ENCODE assay signal across 12 cellular contexts in the genomic region with DNA sequence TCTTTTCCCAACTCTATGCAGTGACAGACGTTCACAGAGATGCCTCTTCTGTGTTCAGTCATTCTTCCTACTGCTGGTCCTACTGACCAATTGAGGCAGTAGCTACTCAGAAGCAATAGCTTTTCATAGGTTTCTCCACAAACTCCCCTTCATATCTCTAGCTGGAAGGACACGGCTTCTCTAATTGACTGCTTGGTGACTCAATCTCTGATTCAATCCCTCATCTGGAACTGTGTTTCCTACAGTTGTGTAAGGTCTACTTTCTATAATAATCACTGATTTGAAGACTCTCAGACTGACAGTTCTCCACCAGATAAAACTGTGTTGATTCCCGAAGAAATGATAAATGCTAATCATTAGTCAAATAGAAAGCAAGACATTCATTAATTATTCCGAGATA.
"Had no signal": no experiment of that assay in that cellular context is flagged by ENCODE, and none has a peak within 500 bp of the region (broad histone marks: within the 10 kb centered on the region; RNA-seq: fewer than 3 reads in every experiment).

No MANE protein-coding gene starts in this region.

- H3K4me3 ChIP-seq: body of pancreas, pancreas, psoas muscle, right atrium auricular region, tibial artery had no signal

- H3K4me1 Mint-ChIP-seq: nephron progenitor cell had no signal

- H3K27ac Mint-ChIP-seq: memory B cell; nephron progenitor cell; stimulated activated naive CD8-positive, alpha-beta T cell treated with anti-CD3 and anti-CD28 coated beads, Interleukin-15, Interleukin-2, amounts not matched to agents 100 ng/mL and 50 ng/mL, for 24 hours had no signal

- H3K4me3 Mint-ChIP-seq: memory B cell; nephron progenitor cell; stimulated activated naive CD8-positive, alpha-beta T cell treated with anti-CD3 and anti-CD28 coated beads, Interleukin-15, Interleukin-2, amounts not matched to agents 100 ng/mL and 50 ng/mL, for 24 hours had no signal

- H3K27me3 Mint-ChIP-seq: stimulated activated naive CD8-positive, alpha-beta T cell treated with anti-CD3 and anti-CD28 coated beads, Interleukin-15, Interleukin-2, amounts not matched to agents 100 ng/mL and 50 ng/mL, for 24 hours had no signal

- H3K9me3 Mint-ChIP-seq: memory B cell; nephron progenitor cell; stimulated activated naive CD8-positive, alpha-beta T cell treated with anti-CD3 and anti-CD28 coated beads, Interleukin-15, Interleukin-2, amounts not matched to agents 100 ng/mL and 50 ng/mL, for 24 hours had no signal

- H3K36me3 ChIP-seq: pancreas, right atrium auricular region, tibial artery had no signal

- H3K27ac ChIP-seq: body of pancreas, pancreas, psoas muscle, right atrium auricular region, tibial artery had no signal

- ATAC-seq: body of pancreas, pancreas, psoas muscle had no signal

- H3K27me3 ChIP-seq: body of pancreas, pancreas, right atrium auricular region, tibial artery had no signal

- H3K4me1 ChIP-seq: body of pancreas, pancreas, psoas muscle, right atrium auricular region, tibial artery had no signal

- DNase-seq: activated CD4-positive, alpha-beta T cell treated with anti-CD3 and anti-CD28 coated beads for 48 hours; activated T-cell treated with anti-CD3 and anti-CD28 coated beads, Interleukin-2, amount 50 U/mL, for 1 hour; body of pancreas; nephron progenitor cell; pancreas; psoas muscle; substantia nigra; T-helper 1 cell; tibial artery had no signal

- H3K36me3 Mint-ChIP-seq: memory B cell had no signal

- H3K9me3 ChIP-seq: body of pancreas, pancreas, psoas muscle, right atrium auricular region, tibial artery had no signal
